Comparison of ENCODE assay signal across 29 cellular contexts in the genomic region with DNA sequence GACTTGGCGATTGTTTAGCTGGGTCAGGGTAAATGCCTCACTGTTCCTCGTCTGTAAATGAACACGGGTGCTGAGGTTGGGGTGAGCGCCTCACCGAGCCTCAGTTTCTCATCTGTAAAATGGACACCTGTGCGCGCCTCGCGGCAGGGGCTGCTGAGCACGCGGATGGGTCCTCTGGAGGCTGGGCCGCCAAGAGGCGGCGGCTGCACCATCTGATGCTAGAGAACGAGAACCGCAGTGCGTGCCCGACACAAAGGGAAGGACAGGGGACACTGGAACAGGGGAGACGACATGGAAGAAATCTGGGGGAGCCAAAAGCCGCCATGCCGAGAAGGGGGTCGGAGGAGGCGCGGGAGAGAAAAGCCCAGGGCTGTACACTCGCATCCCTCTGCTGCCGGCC.
DNase-seq lines count a peak whose midpoint lies in the region; ATAC-seq, FAIRE-seq and TF ChIP-seq lines count a peak whose summit lies in the region.
"Had no signal": no experiment of that assay in that cellular context is flagged by ENCODE, and none has a peak within 500 bp of the region (broad histone marks: within the 10 kb centered on the region; RNA-seq: fewer than 3 reads in every experiment).

No MANE protein-coding gene starts in this region.

- TF ChIP-seq CTCF in bronchial epithelial cell (IDR thresholded peaks at IDR 0.05; ENCODE audit: insufficient read depth, low read length, severe bottlenecking), result no peak
- no peak for TF ChIP-seq CTCF in kidney (IDR thresholded peaks at IDR 0.05; ENCODE audit: borderline replicate concordance, extremely low read depth, insufficient read depth)
- no peak for TF ChIP-seq CTCF in nephron (IDR thresholded peaks at IDR 0.05; ENCODE audit: unreplicated experiment in 3 of 3)
- TF ChIP-seq CTCF in progenitor cell of endocrine pancreas (IDR thresholded peaks at IDR 0.05; ENCODE audit: unreplicated experiment), result no peak

- no peak overlapping the region for H3K9ac ChIP-seq in kidney (ENCODE audit: low read length in 2 of 2)
- H3K9ac ChIP-seq: BLaER1 had no signal

- no peaks in the 10 kb centered on the region for H3K27me3 ChIP-seq in bronchial epithelial cell (ENCODE audit: control insufficient read depth, insufficient read depth, low read length)
- H3K27me3 ChIP-seq: BE2C, BLaER1 had no signal

- no peak overlapping the region for H3K4me3 Mint-ChIP-seq in nephron
- no peak overlapping the region for H3K4me3 Mint-ChIP-seq in progenitor cell of endocrine pancreas (ENCODE audit: low read depth)
- H3K4me3 Mint-ChIP-seq in immature natural killer cell, result no peak overlapping the region
- H3K4me3 Mint-ChIP-seq: CD14-positive monocyte; CD4-positive, alpha-beta memory T cell; CD4-positive, CD25-positive, alpha-beta regulatory T cell; CD8-positive, alpha-beta memory T cell had no signal

- DNase-seq in bronchial epithelial cell (ENCODE audit: low read depth), result no peak
- peak; percentile 57 for DNase-seq in kidney
- DNase-seq in progenitor cell of endocrine pancreas (ENCODE audit: low spot score, unreplicated experiment), result no peak
- no peak for DNase-seq in activated gamma-delta T cell (lab: John Stamatoyannopoulos, UW)
- DNase-seq in NCI-H1417 (lab: John Stamatoyannopoulos, UW), result no peak
- no peak for DNase-seq in immature natural killer cell
- DNase-seq: 8988T; ACHN; BE2C; C1 segment of cervical spinal cord; CD4-positive, alpha-beta memory T cell; CD4-positive, CD25-positive, alpha-beta regulatory T cell; CD8-positive, alpha-beta memory T cell; COR-L47; DMS 273 treated with DMSO at 0.1 percent for 48 hours; DMS153; DMS53; DMS79; DND-41; EL; GDM1 had no signal

- no peaks in the 10 kb centered on the region for H3K4me1 ChIP-seq in kidney (ENCODE audit: control insufficient read depth in 1 of 2, insufficient read depth in 1 of 2, low read depth in 1 of 2, low read length in 2 of 2)
- H3K4me1 ChIP-seq: BE2C, BLaER1 had no signal

- H3K4me3 ChIP-seq in bronchial epithelial cell (ENCODE audit: low read depth, low read length) (no peak overlapping the region), kidney (ENCODE audit: low read length in 2 of 2) (no peak overlapping the region)
- H3K4me3 ChIP-seq: BLaER1, GM12878 had no signal

- H3K9me3 Mint-ChIP-seq in nephron (no peaks in the 10 kb centered on the region), progenitor cell of endocrine pancreas (ENCODE audit: low read depth) (no peaks in the 10 kb centered on the region), immature natural killer cell (no peaks in the 10 kb centered on the region)
- H3K9me3 Mint-ChIP-seq: CD4-positive, alpha-beta memory T cell; CD8-positive, alpha-beta memory T cell had no signal

- no peak for ATAC-seq in HG03521 (IDR thresholded peaks at IDR 0.05; ENCODE audit: unreplicated experiment)
- ATAC-seq: GM12878 had no signal

- H3K27me3 Mint-ChIP-seq in nephron (ENCODE audit: low read depth) (peaks cover 7% of the 10 kb centered on the region), progenitor cell of endocrine pancreas (no peaks in the 10 kb centered on the region), immature natural killer cell (ENCODE audit: low read depth in 3 of 3) (peaks cover 4 to 6% (median 4%) of the 10 kb centered on the region in 3 donors)
- H3K27me3 Mint-ChIP-seq: CD4-positive, CD25-positive, alpha-beta regulatory T cell had no signal

- FAIRE-seq in bronchial epithelial cell (lab: Jason Lieb, UNC), result peak; percentile 13
- no peak for FAIRE-seq in kidney (lab: Jason Lieb, UNC)
- FAIRE-seq: A204.1, GM12878, GM12892, GM18507 had no signal

- H3K36me3 ChIP-seq in bronchial epithelial cell (ENCODE audit: control insufficient read depth, insufficient read depth, low read length) (no peaks in the 10 kb centered on the region), kidney (ENCODE audit: control insufficient read depth in 1 of 2, insufficient read depth in 2 of 2, low read length in 2 of 2) (no peaks in the 10 kb centered on the region)
- H3K36me3 ChIP-seq: BE2C, BLaER1 had no signal

- intact Hi-C loops in kidney (cut with DNase I), result no loop called here

- H3K36me3 Mint-ChIP-seq in nephron (ENCODE audit: low read depth), result no peaks in the 10 kb centered on the region
- H3K36me3 Mint-ChIP-seq in progenitor cell of endocrine pancreas (ENCODE audit: insufficient read depth), result no peaks in the 10 kb centered on the region
- no peaks in the 10 kb centered on the region for H3K36me3 Mint-ChIP-seq in immature natural killer cell
- H3K36me3 Mint-ChIP-seq: CD14-positive monocyte; CD4-positive, alpha-beta memory T cell; CD4-positive, CD25-positive, alpha-beta regulatory T cell; CD8-positive, alpha-beta memory T cell had no signal

- H3K4me1 Mint-ChIP-seq in nephron (peaks cover 30% of the 10 kb centered on the region), progenitor cell of endocrine pancreas (ENCODE audit: low read depth) (peaks cover 13% of the 10 kb centered on the region), immature natural killer cell (no peaks in the 10 kb centered on the region)
- H3K4me1 Mint-ChIP-seq: CD8-positive, alpha-beta memory T cell had no signal

- H3K27ac Mint-ChIP-seq in nephron (peak overlapping the region in 2 of 3 experiments; percentile 37 to 43), progenitor cell of endocrine pancreas (peak overlapping the region; percentile 67), immature natural killer cell (no peak overlapping the region)
- H3K27ac Mint-ChIP-seq: CD4-positive, alpha-beta memory T cell; CD4-positive, CD25-positive, alpha-beta regulatory T cell; CD8-positive, alpha-beta memory T cell had no signal

- no peak overlapping the region for H3K27ac ChIP-seq in kidney (ENCODE audit: low read depth in 2 of 2, low read length in 2 of 2)
- H3K27ac ChIP-seq: BLaER1 had no signal

- H3K9me3 ChIP-seq in kidney (ENCODE audit: control insufficient read depth in 1 of 2, low read length in 2 of 2), result no peaks in the 10 kb centered on the region
- H3K9me3 ChIP-seq: BE2C, BLaER1 had no signal

Comparison
In these comparisons a context has a peak if more than half of its experiments do, and no peak if none do; other contexts are left out.
1. H3K27ac Mint-ChIP-seq: peak in nephron (2 of 3) and progenitor cell of endocrine pancreas (single experiment); none in immature natural killer cell (0 of 6).